In the genomic region with DNA sequence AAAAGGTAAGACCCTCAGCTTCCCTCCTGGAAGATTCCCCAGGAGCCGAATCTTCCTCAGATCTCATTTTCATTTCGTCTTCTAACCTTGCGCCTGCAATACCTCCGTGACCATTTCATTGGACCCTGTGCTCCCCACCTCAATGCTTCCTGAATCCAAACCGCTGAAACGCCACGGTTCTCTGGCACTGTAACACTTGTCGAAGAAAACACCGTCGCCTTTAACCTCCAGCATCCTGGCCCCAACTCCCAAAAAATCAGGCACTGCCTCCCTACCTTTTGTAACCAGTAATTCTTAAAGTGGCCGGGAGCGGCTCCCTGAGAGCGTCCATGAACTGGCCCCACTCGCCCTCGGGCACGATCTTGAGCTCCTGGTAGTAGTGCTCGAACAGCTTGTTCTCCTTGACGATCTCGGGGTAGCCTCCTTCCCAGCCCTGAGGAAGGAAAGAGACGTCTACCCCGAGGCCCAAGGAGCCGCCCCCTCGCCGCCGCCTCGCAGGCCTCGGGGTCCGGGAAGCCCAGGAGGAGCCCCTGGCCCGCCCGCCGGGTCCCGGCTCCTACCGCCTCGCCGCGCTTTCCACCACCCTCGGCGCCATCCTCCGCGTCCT, we compare ENCODE assay signal across 8 cellular contexts. TPM values are rescaled to one million over a fixed set of nuclear protein-coding genes. Genes with fewer than 3 reads are reported as not detected.
DNase-seq lines count a peak whose midpoint lies in the region; ATAC-seq and TF ChIP-seq lines count a peak whose summit lies in the region.

No MANE protein-coding gene starts in this region.

- peaks cover 8 to 22% of the 10 kb centered on the region in 2 donors for H3K4me1 ChIP-seq in thoracic aorta (ENCODE audit: control insufficient read depth in 1 of 2, low read depth in 2 of 2)

- H3K36me3 ChIP-seq in thoracic aorta = peaks cover 8% of the 10 kb centered on the region

- peak overlapping the region; percentile 99 for H3K27ac Mint-ChIP-seq in activated T-cell treated with anti-CD3 and anti-CD28 coated beads, Interleukin-2, amount 50 U/mL, for 24 hours

- H3K36me3 Mint-ChIP-seq in activated T-cell treated with anti-CD3 and anti-CD28 coated beads, Interleukin-2, amount 50 U/mL, for 24 hours (ENCODE audit: low read depth) = peaks cover 66% of the 10 kb centered on the region

- no peaks in the 10 kb centered on the region for H3K9me3 ChIP-seq in thoracic aorta

- H3K27me3 Mint-ChIP-seq in activated T-cell treated with anti-CD3 and anti-CD28 coated beads, Interleukin-2, amount 50 U/mL, for 24 hours = no peaks in the 10 kb centered on the region

- no peaks in the 10 kb centered on the region for H3K27me3 ChIP-seq in thoracic aorta (replicated peaks; ENCODE audit: insufficient read depth)

- peak overlapping the region; percentile 88 for H3K4me3 ChIP-seq in NB4 (ENCODE audit: low read depth, low read length)
- peak overlapping the region; percentile 90 for H3K4me3 ChIP-seq in thoracic aorta

- TF ChIP-seq POLR2A in NB4 (IDR thresholded peaks at IDR 0.05; ENCODE audit: extremely low read depth, insufficient read length) = no peak

- peaks cover 42% of the 10 kb centered on the region for H3K4me1 Mint-ChIP-seq in activated T-cell treated with anti-CD3 and anti-CD28 coated beads, Interleukin-2, amount 50 U/mL, for 24 hours (ENCODE audit: low read depth)

- no peak for DNase-seq in activated T-cell treated with anti-CD3 and anti-CD28 coated beads, Interleukin-2, amount 50 U/mL, for 24 hours
- no peak for DNase-seq in activated T-cell treated with anti-CD3 and anti-CD28 coated beads for 4 hours
- peak; percentile 58 for DNase-seq in NB4 (ENCODE audit: low read depth)
- peak; percentile 14 to 62 for DNase-seq in T47D (ENCODE audit: low read depth in 1 of 2, low spot score in 1 of 2)
- peak; percentile 53 for DNase-seq in left lobe of liver (ENCODE audit: low spot score)
- DNase-seq in thoracic aorta (ENCODE audit: low spot score) = no peak
- no peak for DNase-seq in stimulated activated CD4-positive, alpha-beta T cell treated with anti-CD3 and anti-CD28 coated beads, Interleukin-12 subunit alpha, Interleukin-12 subunit beta, amount 100 ng/mL, for 4 hours

- ATAC-seq in HG02610 (IDR thresholded peaks at IDR 0.05; ENCODE audit: unreplicated experiment) (peak; percentile 28), left lobe of liver (peak; percentile 9), thoracic aorta (ENCODE audit: insufficient number of reproducible peaks, low FRiP score, low read depth) (no peak)

- in situ Hi-C loops in T47D (cut with HindIII; ENCODE audit: low pct_unique_long_range_greater_than_20kb, low sequenced_read_pairs) = no loop called here

- H3K4me3 Mint-ChIP-seq in activated T-cell treated with anti-CD3 and anti-CD28 coated beads, Interleukin-2, amount 50 U/mL, for 24 hours = peak overlapping the region; percentile 99

- H3K9me3 Mint-ChIP-seq in activated T-cell treated with anti-CD3 and anti-CD28 coated beads, Interleukin-2, amount 50 U/mL, for 24 hours = no peaks in the 10 kb centered on the region

- no peak for TF ChIP-seq CTCF in NB4 (IDR thresholded peaks at IDR 0.05; ENCODE audit: low read depth, low read length)
- TF ChIP-seq CTCF in thoracic aorta (IDR thresholded peaks at IDR 0.05) = peak; percentile 20

- peak overlapping the region; percentile 88 to 94 for H3K27ac ChIP-seq in thoracic aorta

RNA-seq across cellular contexts. Expression of a gene that starts 0.4 kb away (rescaled TPM):
- total RNA-seq in left lobe of liver (26.4 TPM), thoracic aorta (10 to 100 TPM; 42.2 to 52.6 TPM)

RNA-seq across cellular contexts. Expression of a gene that starts 0.8 kb away (rescaled TPM):
- total RNA-seq in left lobe of liver (35.1 TPM), thoracic aorta (1 to 10 TPM; 7.6 to 8.5 TPM)

Comparison
In these comparisons a context has a peak if more than half of its experiments do, and no peak if none do; other contexts are left out.
1. DNase-seq: peak in NB4 (single experiment), T47D (2 of 2) and left lobe of liver (single experiment); none in activated T-cell treated with anti-CD3 and anti-CD28 coated beads, Interleukin-2, amount 50 U/mL, for 24 hours (single experiment), activated T-cell treated with anti-CD3 and anti-CD28 coated beads for 4 hours (single experiment), thoracic aorta (single experiment) and stimulated activated CD4-positive, alpha-beta T cell treated with anti-CD3 and anti-CD28 coated beads, Interleukin-12 subunit alpha, Interleukin-12 subunit beta, amount 100 ng/mL, for 4 hours (single experiment).